Comparison of ENCODE assay signal across 8 cellular contexts in the genomic region with DNA sequence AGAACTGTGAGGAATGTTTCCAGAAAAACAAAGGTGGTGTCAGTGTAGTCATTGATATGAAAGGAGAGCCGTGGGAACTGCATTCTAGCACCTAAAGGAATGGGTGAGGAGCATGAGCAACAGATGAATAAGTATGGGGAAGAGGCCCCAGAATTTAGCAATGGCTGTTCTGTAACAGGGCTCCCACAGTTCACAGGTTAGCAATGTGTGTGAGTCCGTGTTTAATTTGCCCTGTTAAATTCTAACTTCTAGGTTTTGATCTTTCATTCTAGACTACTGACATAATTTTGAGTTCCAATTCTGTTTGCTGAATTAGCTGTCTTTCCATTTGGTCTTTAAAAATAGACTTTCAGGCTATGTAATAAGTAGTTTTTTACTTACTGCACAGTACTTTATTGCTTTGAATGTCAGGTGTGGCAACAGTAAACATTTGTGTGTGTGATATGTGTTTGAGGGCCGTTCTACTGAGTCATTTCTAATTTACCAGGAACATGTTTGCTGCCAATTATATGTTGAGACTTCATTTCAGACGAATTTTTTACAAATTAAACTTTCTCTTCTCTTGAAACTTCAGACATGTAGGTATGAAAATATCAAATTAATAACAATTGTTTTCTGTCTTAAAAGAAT. TPM values are rescaled to one million over a fixed set of nuclear protein-coding genes. Genes with fewer than 3 reads are reported as not detected.
DNase-seq lines count a peak whose midpoint lies in the region; ATAC-seq, FAIRE-seq and TF ChIP-seq lines count a peak whose summit lies in the region.

No MANE protein-coding gene starts in this region.

- intact Hi-C loops in gastrocnemius medialis (cut with DNase I; ENCODE audit: low total_unique reads): no loop called here

- H3K27me3 ChIP-seq in gastrocnemius medialis: no peaks in the 10 kb centered on the region

- H3K36me3 ChIP-seq in gastrocnemius medialis: peaks cover 0 to 9% of the 10 kb centered on the region in 2 donors

- no peak for TF ChIP-seq POLR2A in GM18505 (IDR thresholded peaks at IDR 0.05; ENCODE audit: borderline replicate concordance, extremely low read depth, insufficient read depth, insufficient read length)
- no peak for TF ChIP-seq POLR2A in gastrocnemius medialis (IDR thresholded peaks at IDR 0.05)

- TF ChIP-seq CTCF in gastrocnemius medialis (IDR thresholded peaks at IDR 0.05 in 4 of 5, conservative IDR thresholded peaks at IDR 0.05 in 1 of 5): no peak

- peaks cover 22% of the 10 kb centered on the region for H3K36me3 Mint-ChIP-seq in activated naive CD8-positive, alpha-beta T cell treated with anti-CD3 and anti-CD28 coated beads, Interleukin-2, amount 10 ng/mL, durations not matched to agents 7 days and 5 days
- H3K36me3 Mint-ChIP-seq in natural killer cell treated with Interleukin-12 subunit alpha and Interleukin-12 subunit beta and Interleukin-15 and Interleukin-18, amount 100 ng/mL, for 72 hours: peaks cover 4% of the 10 kb centered on the region

- no peaks in the 10 kb centered on the region for H3K27me3 Mint-ChIP-seq in activated naive CD8-positive, alpha-beta T cell treated with anti-CD3 and anti-CD28 coated beads, Interleukin-2, amount 10 ng/mL, durations not matched to agents 7 days and 5 days
- H3K27me3 Mint-ChIP-seq in natural killer cell treated with Interleukin-12 subunit alpha and Interleukin-12 subunit beta and Interleukin-15 and Interleukin-18, amount 100 ng/mL, for 72 hours: no peaks in the 10 kb centered on the region

- POLR2A ChIA-PET in activated naive CD8-positive, alpha-beta T cell treated with anti-CD3 and anti-CD28 coated beads, Interleukin-2, amount 10 ng/mL, durations not matched to agents 7 days and 5 days (lab: Charles Lee): interaction anchor here (0.6 to 1.7 kb wide), 3 partner anchors 9 to 108 kb away, joined by 3 to 8 read pairs (median 4); a partner anchor contains a TSS

- H3K9me3 Mint-ChIP-seq in activated naive CD8-positive, alpha-beta T cell treated with anti-CD3 and anti-CD28 coated beads, Interleukin-2, amount 10 ng/mL, durations not matched to agents 7 days and 5 days: no peaks in the 10 kb centered on the region
- H3K9me3 Mint-ChIP-seq in natural killer cell treated with Interleukin-12 subunit alpha and Interleukin-12 subunit beta and Interleukin-15 and Interleukin-18, amount 100 ng/mL, for 72 hours: no peaks in the 10 kb centered on the region

- FAIRE-seq in urothelium cell line (lab: Jason Lieb, UNC): no peak

- peak overlapping the region; percentile 83 for H3K27ac Mint-ChIP-seq in activated naive CD8-positive, alpha-beta T cell treated with anti-CD3 and anti-CD28 coated beads, Interleukin-2, amount 10 ng/mL, durations not matched to agents 7 days and 5 days
- H3K27ac Mint-ChIP-seq in natural killer cell treated with Interleukin-12 subunit alpha and Interleukin-12 subunit beta and Interleukin-15 and Interleukin-18, amount 100 ng/mL, for 72 hours: peak overlapping the region; percentile 91 to 93

- H3K4me1 Mint-ChIP-seq in activated naive CD8-positive, alpha-beta T cell treated with anti-CD3 and anti-CD28 coated beads, Interleukin-2, amount 10 ng/mL, durations not matched to agents 7 days and 5 days: peaks cover 75% of the 10 kb centered on the region
- H3K4me1 Mint-ChIP-seq in natural killer cell treated with Interleukin-12 subunit alpha and Interleukin-12 subunit beta and Interleukin-15 and Interleukin-18, amount 100 ng/mL, for 72 hours (ENCODE audit: low read depth in 2 of 2): peaks cover 67 to 80% of the 10 kb centered on the region in 2 donors

- in situ Hi-C loops in gastrocnemius medialis (cut with MboI; ENCODE audit: low sequenced_read_pairs in 4 of 4): loop anchor here in 1 of 4 donors (25.0 kb wide), 1 partner anchor 246 kb away; no protein-coding TSS in a partner anchor

- no peak overlapping the region for H3K27ac ChIP-seq in gastrocnemius medialis

- H3K9me3 ChIP-seq in gastrocnemius medialis: no peaks in the 10 kb centered on the region

- no peak for DNase-seq in activated naive CD8-positive, alpha-beta T cell treated with anti-CD3 and anti-CD28 coated beads, Interleukin-2, amount 10 ng/mL, durations not matched to agents 7 days and 5 days
- no peak for DNase-seq in natural killer cell treated with Interleukin-12 subunit alpha and Interleukin-12 subunit beta and Interleukin-15 and Interleukin-18, amount 100 ng/mL, for 72 hours (ENCODE audit: low spot score)
- DNase-seq in gastrocnemius medialis (no peak), urothelium cell line (ENCODE audit: low spot score) (no peak)

- H3K4me3 ChIP-seq in gastrocnemius medialis: no peak overlapping the region

- ATAC-seq in GM18505 (IDR thresholded peaks at IDR 0.05; ENCODE audit: unreplicated experiment) (peak; percentile 22), HG03342 (IDR thresholded peaks at IDR 0.05; ENCODE audit: unreplicated experiment) (peak; percentile 24), gastrocnemius medialis (no peak), HG03196 (IDR thresholded peaks at IDR 0.05; ENCODE audit: unreplicated experiment) (no peak), GM18519 (IDR thresholded peaks at IDR 0.05; ENCODE audit: low FRiP score, unreplicated experiment) (no peak)
- ATAC-seq in activated naive CD8-positive, alpha-beta T cell treated with anti-CD3 and anti-CD28 coated beads, Interleukin-2, amount 10 ng/mL, durations not matched to agents 7 days and 5 days (ENCODE audit: low read depth): no peak
- ATAC-seq in natural killer cell treated with Interleukin-12 subunit alpha and Interleukin-12 subunit beta and Interleukin-15 and Interleukin-18, amount 100 ng/mL, for 72 hours: peak; percentile 65 to 66

- peak overlapping the region; percentile 72 for H3K4me3 Mint-ChIP-seq in activated naive CD8-positive, alpha-beta T cell treated with anti-CD3 and anti-CD28 coated beads, Interleukin-2, amount 10 ng/mL, durations not matched to agents 7 days and 5 days
- peak overlapping the region; percentile 68 for H3K4me3 Mint-ChIP-seq in natural killer cell treated with Interleukin-12 subunit alpha and Interleukin-12 subunit beta and Interleukin-15 and Interleukin-18, amount 100 ng/mL, for 72 hours

- peaks cover 3 to 7% of the 10 kb centered on the region in 2 donors for H3K4me1 ChIP-seq in gastrocnemius medialis

RNA-seq across cellular contexts. Expression of a gene that starts 8.8 kb away (rescaled TPM):
- total RNA-seq in activated naive CD8-positive, alpha-beta T cell treated with anti-CD3 and anti-CD28 coated beads, Interleukin-2, amount 10 ng/mL, durations not matched to agents 7 days and 5 days: 100 to 1,000 TPM; 106 TPM
- total RNA-seq in natural killer cell treated with Interleukin-12 subunit alpha and Interleukin-12 subunit beta and Interleukin-15 and Interleukin-18, amount 100 ng/mL, for 72 hours: 10 to 100 TPM; 61.7 to 67.6 TPM
- total RNA-seq in gastrocnemius medialis: 10 to 100 TPM; 19.7 to 22.3 (median 21.4) TPM

Comparison
In these comparisons a context has a peak if more than half of its experiments do, and no peak if none do; other contexts are left out.
1. ATAC-seq: peak in GM18505 (single experiment), HG03342 (single experiment) and natural killer cell treated with Interleukin-12 subunit alpha and Interleukin-12 subunit beta and Interleukin-15 and Interleukin-18, amount 100 ng/mL, for 72 hours (2 of 2); none in activated naive CD8-positive, alpha-beta T cell treated with anti-CD3 and anti-CD28 coated beads, Interleukin-2, amount 10 ng/mL, durations not matched to agents 7 days and 5 days (single experiment), gastrocnemius medialis (0 of 2), HG03196 (single experiment) and GM18519 (single experiment).